ENCODE assay signal across 8 cellular contexts in the genomic region with DNA sequence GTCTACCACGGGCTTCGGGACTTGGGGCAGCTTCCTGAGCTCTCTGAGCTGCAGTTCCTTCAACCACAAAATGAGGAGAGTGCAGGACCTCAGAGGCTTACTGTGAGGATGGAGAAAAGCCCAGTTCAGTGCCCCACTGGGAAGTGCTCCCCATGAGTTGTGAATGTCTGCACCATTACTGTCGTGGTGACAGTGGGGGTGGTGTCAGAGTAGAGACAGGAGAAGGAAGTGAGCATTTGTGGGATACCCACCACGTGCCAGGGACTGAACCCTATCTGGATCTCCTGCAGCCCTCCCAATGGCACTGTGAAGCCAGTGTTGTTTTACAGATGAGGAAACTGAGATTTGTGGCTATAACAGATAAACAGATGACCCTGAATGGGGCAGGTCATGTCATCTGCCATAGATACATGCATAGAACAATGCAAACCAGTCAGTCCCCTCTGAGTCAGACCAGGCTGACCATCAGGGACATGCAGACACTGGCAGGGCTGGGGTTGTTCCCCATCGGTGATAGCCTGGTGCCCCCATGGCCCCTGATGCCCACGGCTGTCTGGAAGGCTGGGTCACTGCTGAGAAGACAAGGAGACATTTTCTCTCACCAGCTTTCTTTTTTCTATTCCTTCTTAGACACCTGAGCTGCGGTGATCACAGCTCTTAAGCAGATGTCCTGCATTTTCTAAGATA.
A peak's percentile ranks its signal among the peaks of the same experiment; 100 is the strongest.
DNase-seq lines count a peak whose midpoint lies in the region; ATAC-seq and TF ChIP-seq lines count a peak whose summit lies in the region.

No MANE protein-coding gene starts in this region.

- no peak for TF ChIP-seq CTCF in psoas muscle (IDR thresholded peaks at IDR 0.05)

- H3K9me3 ChIP-seq in MG63: no peaks in the 10 kb centered on the region
- H3K9me3 ChIP-seq in ectodermal cell (ENCODE audit: control insufficient read depth, low read length): no peaks in the 10 kb centered on the region
- no peaks in the 10 kb centered on the region for H3K9me3 ChIP-seq in psoas muscle

- H3K4me1 ChIP-seq in ectodermal cell (ENCODE audit: control insufficient read depth, insufficient read depth, low read length) (no peaks in the 10 kb centered on the region), psoas muscle (no peaks in the 10 kb centered on the region)

- DNase-seq in MG63 (no peak), psoas muscle (no peak), NCI-H128 (lab: John Stamatoyannopoulos, UW; ENCODE audit: unreplicated experiment) (no peak), cerebellum (ENCODE audit: low spot score) (no peak), NCI-H146 treated with DMSO at 0.1 percent for 48 hours (lab: John Stamatoyannopoulos, UW; ENCODE audit: unreplicated experiment) (no peak), LoVo (ENCODE audit: low spot score) (no peak)

- intact Hi-C loops in psoas muscle (cut with DNase I): no loop called here

- no peak overlapping the region for H3K27ac ChIP-seq in ectodermal cell (ENCODE audit: insufficient read depth, low read depth, low read length, poor library complexity, severe bottlenecking)
- no peak overlapping the region for H3K27ac ChIP-seq in psoas muscle

- ATAC-seq in GM18498 (IDR thresholded peaks at IDR 0.05; ENCODE audit: unreplicated experiment): peak; percentile 2
- ATAC-seq in psoas muscle: no peak

- H3K4me3 ChIP-seq in MG63 (peak overlapping the region; percentile 92), ectodermal cell (ENCODE audit: insufficient read depth, low read depth, low read length) (peak overlapping the region; percentile 53), psoas muscle (peak overlapping the region; percentile 63)

- H3K27me3 ChIP-seq in MG63 (no peaks in the 10 kb centered on the region), ectodermal cell (ENCODE audit: control insufficient read depth, insufficient read depth, low read length, poor library complexity, severe bottlenecking) (peaks cover 29% of the 10 kb centered on the region), psoas muscle (ENCODE audit: insufficient read depth in 3 of 3, low read length in 2 of 3) (peaks cover 0 to 50% (median 14%) of the 10 kb centered on the region in 3 donors)

- 65 to 74% methylated on average over 7 of the region's 7 CpGs for WGBS in ectodermal cell, 2 experiments
- 58 to 69% (median 63%) methylated on average over 7 of the region's 7 CpGs for WGBS in psoas muscle, 3 donors

- H3K36me3 ChIP-seq in MG63 (peaks cover 33% of the 10 kb centered on the region), ectodermal cell (ENCODE audit: control insufficient read depth, insufficient read depth, low read length) (peaks cover 3% of the 10 kb centered on the region), psoas muscle (ENCODE audit: insufficient read depth in 1 of 2, low read depth in 1 of 2) (peaks cover 0 to 1% of the 10 kb centered on the region in 2 donors)
